ENCODE assay signal across 29 cellular contexts in the genomic region with DNA sequence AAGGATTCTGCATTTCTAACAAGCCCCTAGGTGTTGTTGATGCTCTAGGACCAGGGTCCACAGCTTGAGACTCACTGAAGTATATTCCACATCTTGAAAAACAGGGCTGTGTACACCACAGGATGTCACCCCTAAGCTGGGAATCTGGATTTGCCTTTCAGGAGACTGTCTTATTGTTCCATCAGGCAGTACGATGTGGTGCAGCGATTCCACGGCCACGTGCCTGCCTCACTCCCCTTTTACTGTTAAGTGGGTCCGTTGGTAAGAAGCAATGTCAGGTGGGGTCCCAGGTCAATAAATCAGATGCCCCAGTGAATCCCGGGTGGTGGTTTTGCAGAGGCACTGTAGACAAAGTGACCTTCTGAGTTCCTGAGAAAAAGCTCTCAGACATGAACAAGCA.
"Had no signal": no experiment of that assay in that cellular context is flagged by ENCODE, and none has a peak within 500 bp of the region (broad histone marks: within the 10 kb centered on the region; RNA-seq: fewer than 3 reads in every experiment).

No MANE protein-coding gene starts in this region.

- H3K9me3 ChIP-seq: neutrophil, ovary, right lobe of liver, sigmoid colon, thoracic aorta, thyroid gland, upper lobe of right lung, uterus had no signal

- H3K27ac Mint-ChIP-seq: naive thymus-derived CD4-positive, alpha-beta T cell; natural killer cell; progenitor cell of endocrine pancreas; stimulated activated effector memory CD8-positive, alpha-beta T cell treated with anti-CD3 and anti-CD28 coated beads, Interleukin-12 subunit alpha, Interleukin-12 subunit beta, amount 100 ng/mL, for 72 hours; stimulated activated naive B cell treated with anti-CD40 and anti-IgM and Interleukin-4, amounts not matched to agents 10 μg/mL and 1 μg/mL and 100 μg/mL, for 72 hours; stimulated activated naive CD8-positive, alpha-beta T cell treated with anti-CD3 and anti-CD28 coated beads, Interleukin-15, Interleukin-2, amounts not matched to agents 100 ng/mL and 50 ng/mL, for 24 hours had no signal

- H3K9me3 Mint-ChIP-seq: natural killer cell had no signal

- H3K27me3 ChIP-seq: neutrophil, ovary, right lobe of liver, sigmoid colon, thyroid gland, tibial nerve, upper lobe of right lung, uterus had no signal

- H3K36me3 ChIP-seq: neutrophil, ovary, right lobe of liver, sigmoid colon, stomach, thoracic aorta, thyroid gland, tibial nerve, upper lobe of right lung, uterus had no signal

- H3K4me3 Mint-ChIP-seq: naive thymus-derived CD4-positive, alpha-beta T cell; natural killer cell; nephron; stimulated activated effector memory CD8-positive, alpha-beta T cell treated with anti-CD3 and anti-CD28 coated beads, Interleukin-12 subunit alpha, Interleukin-12 subunit beta, amount 100 ng/mL, for 72 hours; stimulated activated naive B cell treated with anti-CD40 and anti-IgM and Interleukin-4, amounts not matched to agents 10 μg/mL and 1 μg/mL and 100 μg/mL, for 72 hours; stimulated activated naive CD8-positive, alpha-beta T cell treated with anti-CD3 and anti-CD28 coated beads, Interleukin-15, Interleukin-2, amounts not matched to agents 100 ng/mL and 50 ng/mL, for 24 hours had no signal

- DNase-seq: naive thymus-derived CD4-positive, alpha-beta T cell; natural killer cell; nucleus accumbens; ovary; posterior cingulate gyrus; psoas muscle; right cardiac atrium; right lobe of liver; sigmoid colon; small intestine; stimulated activated CD4-positive, alpha-beta T cell treated with anti-CD3 and anti-CD28 coated beads, Interleukin-15, amount 100 ng/mL, for 24 hours; stimulated activated CD4-positive, alpha-beta T cell treated with anti-CD3 and anti-CD28 coated beads, Interleukin-2, amount 100 ng/mL, for 24 hours; stimulated activated CD4-positive, alpha-beta T cell treated with anti-CD3 and anti-CD28 coated beads, Interleukin-2, amount 100 ng/mL, for 48 hours; stimulated activated CD4-positive, alpha-beta T cell treated with anti-CD3 and anti-CD28 coated beads, Interleukin-4, amount 100 ng/mL, for 24 hours; stimulated activated naive B cell treated with anti-CD40 and anti-IgM and Interleukin-4, amounts not matched to agents 10 μg/mL and 1 μg/mL and 100 μg/mL, for 72 hours; stimulated activated naive CD4-positive, alpha-beta T cell treated with Interleukin-2 at 50 U/mL for 16 hours; stomach; thyroid gland; trophoblast cell; upper lobe of right lung; uterus had no signal

- H3K36me3 Mint-ChIP-seq: natural killer cell; stimulated activated effector memory CD8-positive, alpha-beta T cell treated with anti-CD3 and anti-CD28 coated beads, Interleukin-12 subunit alpha, Interleukin-12 subunit beta, amount 100 ng/mL, for 72 hours had no signal

- H3K79me2 ChIP-seq: parathyroid adenoma had no signal

- H3K27ac ChIP-seq: neutrophil, ovary, parathyroid adenoma, psoas muscle, right lobe of liver, sigmoid colon, stomach, thoracic aorta, thyroid gland, tibial nerve, upper lobe of right lung, uterus had no signal

- H3K9ac ChIP-seq: parathyroid adenoma had no signal

- H2AFZ ChIP-seq: parathyroid adenoma had no signal

- H3K4me3 ChIP-seq: ovary, psoas muscle, right lobe of liver, sigmoid colon, stomach, thoracic aorta, thyroid gland, tibial nerve, upper lobe of right lung, uterus had no signal

- H3K4me1 Mint-ChIP-seq: natural killer cell; stimulated activated effector memory CD8-positive, alpha-beta T cell treated with anti-CD3 and anti-CD28 coated beads, Interleukin-12 subunit alpha, Interleukin-12 subunit beta, amount 100 ng/mL, for 72 hours; stimulated activated naive B cell treated with anti-CD40 and anti-IgM and Interleukin-4, amounts not matched to agents 10 μg/mL and 1 μg/mL and 100 μg/mL, for 72 hours had no signal

- H3K4me1 ChIP-seq: parathyroid adenoma, psoas muscle, right lobe of liver, sigmoid colon, stomach, thyroid gland, tibial nerve, upper lobe of right lung, uterus had no signal
